In the genomic region with DNA sequence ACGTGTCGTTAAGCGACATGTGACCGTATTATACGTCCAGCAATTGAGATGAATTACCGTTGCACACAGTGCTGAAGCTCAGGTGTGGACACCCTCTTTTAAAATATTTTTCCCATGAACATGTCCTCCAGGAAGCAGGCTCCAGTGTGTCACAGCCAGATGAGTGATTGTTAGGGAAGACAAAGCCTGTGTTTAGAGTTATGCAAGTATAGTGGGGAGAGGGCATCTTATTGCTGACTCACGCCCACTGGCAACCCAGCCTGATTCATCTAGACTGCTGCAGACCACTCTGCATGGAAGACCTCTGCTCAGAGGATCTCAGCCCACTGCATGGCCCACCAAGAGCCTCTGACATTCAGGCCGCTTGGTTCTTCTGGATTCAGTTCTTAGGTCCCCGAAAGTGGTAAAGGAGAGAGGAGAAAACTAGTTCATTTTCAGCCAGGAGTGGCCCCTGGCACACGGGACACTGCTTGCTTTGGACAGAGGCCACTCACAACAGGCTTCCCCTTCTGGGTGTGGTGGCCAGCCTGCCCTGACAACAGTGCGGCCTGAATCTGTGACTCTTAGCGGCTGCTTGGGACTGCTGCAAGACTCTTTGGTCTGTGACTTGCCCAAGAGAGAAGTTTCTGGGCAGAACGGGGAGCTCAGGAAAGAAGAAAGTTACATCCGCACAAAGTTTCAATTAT, we compare ENCODE assay signal across 13 cellular contexts.
DNase-seq lines count a peak whose midpoint lies in the region; ATAC-seq and TF ChIP-seq lines count a peak whose summit lies in the region.
"Had no signal": no experiment of that assay in that cellular context is flagged by ENCODE, and none has a peak within 500 bp of the region (broad histone marks: within the 10 kb centered on the region; RNA-seq: fewer than 3 reads in every experiment).

No MANE protein-coding gene starts in this region.

- H3K27ac Mint-ChIP-seq in mesothelial cell of epicardium (peak overlapping the region; percentile 9), endodermal cell (no peak overlapping the region)
- H3K27ac Mint-ChIP-seq: CD8-positive, alpha-beta T cell had no signal

- WGBS in endodermal cell (ENCODE audit: insufficient coverage in 1 of 2, insufficient read length in 1 of 2), 2 experiments, result 92 to 94% methylated on average over 10 to 14 of the region's 14 CpGs

- H3K4me1 ChIP-seq in endodermal cell (ENCODE audit: control insufficient read depth, insufficient read depth, low read length) (peaks cover 2% of the 10 kb centered on the region), MM.1S (ENCODE audit: low read length) (no peaks in the 10 kb centered on the region)

- TF ChIP-seq POLR2A in NB4 (IDR thresholded peaks at IDR 0.05; ENCODE audit: extremely low read depth, insufficient read length), result no peak

- peaks cover 32% of the 10 kb centered on the region for H3K36me3 Mint-ChIP-seq in mesothelial cell of epicardium
- H3K36me3 Mint-ChIP-seq in endodermal cell (ENCODE audit: low read depth), result peaks cover 5% of the 10 kb centered on the region

- no peaks in the 10 kb centered on the region for H3K79me2 ChIP-seq in MM.1S (ENCODE audit: low read length)

- DNase-seq in NB4 (ENCODE audit: low read depth) (peak; percentile 8), epithelial cell of prostate (ENCODE audit: low read depth, low spot score) (peak; percentile 61), mesothelial cell of epicardium (ENCODE audit: low spot score in 2 of 2, unreplicated experiment in 2 of 2) (no peak), Ammon's horn (ENCODE audit: low spot score) (no peak), endodermal cell (no peak), MM.1S (no peak)
- DNase-seq: activated CD8-positive, alpha-beta memory T cell treated with anti-CD3 and anti-CD28 coated beads for 24 hours; anterior cingulate cortex; CD8-positive, alpha-beta T cell; NCI-H510A treated with DMSO at 0.1 percent for 48 hours had no signal

- H3K4me1 Mint-ChIP-seq in mesothelial cell of epicardium, result peaks cover 38% of the 10 kb centered on the region
- peaks cover 17% of the 10 kb centered on the region for H3K4me1 Mint-ChIP-seq in endodermal cell

- no peaks in the 10 kb centered on the region for H4K20me1 ChIP-seq in MM.1S (ENCODE audit: insufficient read depth, low read length)

- no peaks in the 10 kb centered on the region for H3F3A ChIP-seq in MM.1S (ENCODE audit: insufficient read depth, low read length)

- H3K27ac ChIP-seq in epithelial cell of prostate, result peak overlapping the region; percentile 83
- H3K27ac ChIP-seq in temporal lobe (ENCODE audit: low read depth, low read length), result peak overlapping the region; percentile 25
- H3K27ac ChIP-seq in endodermal cell (ENCODE audit: low read depth, low read length), result no peak overlapping the region
- no peak overlapping the region for H3K27ac ChIP-seq in MM.1S (ENCODE audit: low read length)
- H3K27ac ChIP-seq: neutrophil had no signal

- no peak overlapping the region for H2AFZ ChIP-seq in MM.1S (ENCODE audit: low read length)

- no peaks in the 10 kb centered on the region for H3K27me3 ChIP-seq in endodermal cell (ENCODE audit: control insufficient read depth, insufficient read depth, low read length, poor library complexity, severe bottlenecking)
- H3K27me3 ChIP-seq in MM.1S (replicated peaks; ENCODE audit: insufficient read depth, low read length), result no peaks in the 10 kb centered on the region
- H3K27me3 ChIP-seq: neutrophil had no signal

- H3K4me3 ChIP-seq in NB4 (ENCODE audit: low read depth, low read length) (no peak overlapping the region), endodermal cell (ENCODE audit: low read length) (no peak overlapping the region), MM.1S (ENCODE audit: low read length) (no peak overlapping the region)

- H3K9ac ChIP-seq in endodermal cell (ENCODE audit: extremely low read depth, low read length, poor library complexity, severe bottlenecking), result no peak overlapping the region
- H3K9ac ChIP-seq in MM.1S (ENCODE audit: low read length), result no peak overlapping the region

- no peak for TF ChIP-seq CTCF in NB4 (IDR thresholded peaks at IDR 0.05; ENCODE audit: low read depth, low read length)
- no peak for TF ChIP-seq CTCF in mesothelial cell of epicardium (IDR thresholded peaks at IDR 0.05; ENCODE audit: unreplicated experiment)
- TF ChIP-seq CTCF in endodermal cell (conservative IDR thresholded peaks at IDR 0.05), result no peak
- no peak for TF ChIP-seq CTCF in MM.1S (IDR thresholded peaks at IDR 0.05; ENCODE audit: low read length)

- H3K4me3 Mint-ChIP-seq in mesothelial cell of epicardium, result no peak overlapping the region
- no peak overlapping the region for H3K4me3 Mint-ChIP-seq in endodermal cell
- H3K4me3 Mint-ChIP-seq: CD8-positive, alpha-beta T cell had no signal

- no peak for ATAC-seq in GM21576 (IDR thresholded peaks at IDR 0.05; ENCODE audit: unreplicated experiment)
- ATAC-seq: CD8-positive, alpha-beta T cell had no signal

- H3K9me3 ChIP-seq in endodermal cell (ENCODE audit: control insufficient read depth, low read length) (peaks cover 26% of the 10 kb centered on the region), MM.1S (replicated peaks; ENCODE audit: insufficient read depth, low read length) (no peaks in the 10 kb centered on the region)
- H3K9me3 ChIP-seq: neutrophil had no signal

- H3K9me3 Mint-ChIP-seq in mesothelial cell of epicardium (peaks cover 32% of the 10 kb centered on the region), endodermal cell (peaks cover 26% of the 10 kb centered on the region)

- no peaks in the 10 kb centered on the region for H3K9me2 ChIP-seq in MM.1S (replicated peaks; ENCODE audit: insufficient read depth, low read length)

- H3K4me2 ChIP-seq in MM.1S (ENCODE audit: low read depth, low read length), result no peak overlapping the region

- H3K36me3 ChIP-seq in endodermal cell (ENCODE audit: control insufficient read depth, insufficient read depth, low read length) (no peaks in the 10 kb centered on the region), MM.1S (replicated peaks; ENCODE audit: insufficient read depth, low read length) (no peaks in the 10 kb centered on the region)
- H3K36me3 ChIP-seq: neutrophil had no signal

- H3K27me3 Mint-ChIP-seq in mesothelial cell of epicardium (ENCODE audit: low read depth), result no peaks in the 10 kb centered on the region
- H3K27me3 Mint-ChIP-seq in endodermal cell (ENCODE audit: insufficient read depth), result no peaks in the 10 kb centered on the region

Comparison
In these comparisons a context has a peak if more than half of its experiments do, and no peak if none do; other contexts are left out.
1. DNase-seq: peak in NB4 (single experiment) and epithelial cell of prostate (single experiment); none in mesothelial cell of epicardium (0 of 2), Ammon's horn (single experiment), endodermal cell (single experiment) and MM.1S (single experiment).
2. H3K27ac ChIP-seq: peak in epithelial cell of prostate (single experiment) and temporal lobe (single experiment); none in endodermal cell (single experiment) and MM.1S (single experiment).